1 cellular context compared by ENCODE assay signal in the genomic region with DNA sequence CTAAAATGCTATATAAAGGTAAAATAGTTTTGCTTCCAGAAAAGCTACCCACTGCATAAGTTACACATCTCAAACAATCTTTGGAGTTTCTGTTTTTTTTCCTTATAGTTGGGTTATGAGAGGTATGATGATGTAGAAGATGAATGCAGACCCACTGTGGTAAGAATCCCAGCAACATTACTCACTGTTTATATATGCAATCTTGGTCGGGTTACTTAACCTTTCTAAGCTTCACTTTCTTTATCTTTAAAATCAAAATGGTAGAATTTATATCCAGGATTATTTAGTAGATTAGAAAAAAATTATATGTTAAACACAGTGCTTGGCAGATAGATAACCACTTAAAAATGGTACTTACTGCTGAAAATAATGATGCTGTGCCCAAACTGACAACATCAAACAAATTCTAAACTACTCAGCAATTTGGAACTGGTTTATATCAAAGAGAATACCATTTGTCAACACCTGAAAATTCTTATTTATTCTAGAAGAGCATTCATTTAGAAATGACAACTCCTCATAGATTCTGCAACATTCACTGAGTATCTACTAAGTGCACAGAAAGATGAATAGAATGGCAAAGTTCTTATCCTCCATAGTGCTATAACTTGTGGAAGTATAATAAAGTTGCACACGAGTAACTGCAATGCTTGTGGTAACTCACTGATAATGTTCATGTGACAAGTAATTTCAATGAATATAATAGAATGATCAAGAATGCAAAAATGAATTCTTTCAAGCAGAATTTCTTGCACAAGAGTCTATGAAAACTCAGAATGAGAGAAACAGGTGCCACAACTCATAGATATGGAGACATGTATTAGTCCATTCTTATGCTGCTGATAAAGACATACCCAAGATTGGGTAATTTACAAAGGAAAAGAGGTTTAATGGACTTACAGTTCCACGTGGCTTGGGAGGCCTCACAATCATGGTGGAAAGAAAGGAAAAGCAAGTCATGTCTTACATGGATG.
TF ChIP-seq lines count a peak whose summit lies in the region.

No MANE protein-coding gene starts in this region.

TF ChIP-seq in GM23338, 12 proteins besides CTCF, POLR2A, EP300 and RAD21 (continued from another document):
- TF ChIP-seq, protein P1, sequence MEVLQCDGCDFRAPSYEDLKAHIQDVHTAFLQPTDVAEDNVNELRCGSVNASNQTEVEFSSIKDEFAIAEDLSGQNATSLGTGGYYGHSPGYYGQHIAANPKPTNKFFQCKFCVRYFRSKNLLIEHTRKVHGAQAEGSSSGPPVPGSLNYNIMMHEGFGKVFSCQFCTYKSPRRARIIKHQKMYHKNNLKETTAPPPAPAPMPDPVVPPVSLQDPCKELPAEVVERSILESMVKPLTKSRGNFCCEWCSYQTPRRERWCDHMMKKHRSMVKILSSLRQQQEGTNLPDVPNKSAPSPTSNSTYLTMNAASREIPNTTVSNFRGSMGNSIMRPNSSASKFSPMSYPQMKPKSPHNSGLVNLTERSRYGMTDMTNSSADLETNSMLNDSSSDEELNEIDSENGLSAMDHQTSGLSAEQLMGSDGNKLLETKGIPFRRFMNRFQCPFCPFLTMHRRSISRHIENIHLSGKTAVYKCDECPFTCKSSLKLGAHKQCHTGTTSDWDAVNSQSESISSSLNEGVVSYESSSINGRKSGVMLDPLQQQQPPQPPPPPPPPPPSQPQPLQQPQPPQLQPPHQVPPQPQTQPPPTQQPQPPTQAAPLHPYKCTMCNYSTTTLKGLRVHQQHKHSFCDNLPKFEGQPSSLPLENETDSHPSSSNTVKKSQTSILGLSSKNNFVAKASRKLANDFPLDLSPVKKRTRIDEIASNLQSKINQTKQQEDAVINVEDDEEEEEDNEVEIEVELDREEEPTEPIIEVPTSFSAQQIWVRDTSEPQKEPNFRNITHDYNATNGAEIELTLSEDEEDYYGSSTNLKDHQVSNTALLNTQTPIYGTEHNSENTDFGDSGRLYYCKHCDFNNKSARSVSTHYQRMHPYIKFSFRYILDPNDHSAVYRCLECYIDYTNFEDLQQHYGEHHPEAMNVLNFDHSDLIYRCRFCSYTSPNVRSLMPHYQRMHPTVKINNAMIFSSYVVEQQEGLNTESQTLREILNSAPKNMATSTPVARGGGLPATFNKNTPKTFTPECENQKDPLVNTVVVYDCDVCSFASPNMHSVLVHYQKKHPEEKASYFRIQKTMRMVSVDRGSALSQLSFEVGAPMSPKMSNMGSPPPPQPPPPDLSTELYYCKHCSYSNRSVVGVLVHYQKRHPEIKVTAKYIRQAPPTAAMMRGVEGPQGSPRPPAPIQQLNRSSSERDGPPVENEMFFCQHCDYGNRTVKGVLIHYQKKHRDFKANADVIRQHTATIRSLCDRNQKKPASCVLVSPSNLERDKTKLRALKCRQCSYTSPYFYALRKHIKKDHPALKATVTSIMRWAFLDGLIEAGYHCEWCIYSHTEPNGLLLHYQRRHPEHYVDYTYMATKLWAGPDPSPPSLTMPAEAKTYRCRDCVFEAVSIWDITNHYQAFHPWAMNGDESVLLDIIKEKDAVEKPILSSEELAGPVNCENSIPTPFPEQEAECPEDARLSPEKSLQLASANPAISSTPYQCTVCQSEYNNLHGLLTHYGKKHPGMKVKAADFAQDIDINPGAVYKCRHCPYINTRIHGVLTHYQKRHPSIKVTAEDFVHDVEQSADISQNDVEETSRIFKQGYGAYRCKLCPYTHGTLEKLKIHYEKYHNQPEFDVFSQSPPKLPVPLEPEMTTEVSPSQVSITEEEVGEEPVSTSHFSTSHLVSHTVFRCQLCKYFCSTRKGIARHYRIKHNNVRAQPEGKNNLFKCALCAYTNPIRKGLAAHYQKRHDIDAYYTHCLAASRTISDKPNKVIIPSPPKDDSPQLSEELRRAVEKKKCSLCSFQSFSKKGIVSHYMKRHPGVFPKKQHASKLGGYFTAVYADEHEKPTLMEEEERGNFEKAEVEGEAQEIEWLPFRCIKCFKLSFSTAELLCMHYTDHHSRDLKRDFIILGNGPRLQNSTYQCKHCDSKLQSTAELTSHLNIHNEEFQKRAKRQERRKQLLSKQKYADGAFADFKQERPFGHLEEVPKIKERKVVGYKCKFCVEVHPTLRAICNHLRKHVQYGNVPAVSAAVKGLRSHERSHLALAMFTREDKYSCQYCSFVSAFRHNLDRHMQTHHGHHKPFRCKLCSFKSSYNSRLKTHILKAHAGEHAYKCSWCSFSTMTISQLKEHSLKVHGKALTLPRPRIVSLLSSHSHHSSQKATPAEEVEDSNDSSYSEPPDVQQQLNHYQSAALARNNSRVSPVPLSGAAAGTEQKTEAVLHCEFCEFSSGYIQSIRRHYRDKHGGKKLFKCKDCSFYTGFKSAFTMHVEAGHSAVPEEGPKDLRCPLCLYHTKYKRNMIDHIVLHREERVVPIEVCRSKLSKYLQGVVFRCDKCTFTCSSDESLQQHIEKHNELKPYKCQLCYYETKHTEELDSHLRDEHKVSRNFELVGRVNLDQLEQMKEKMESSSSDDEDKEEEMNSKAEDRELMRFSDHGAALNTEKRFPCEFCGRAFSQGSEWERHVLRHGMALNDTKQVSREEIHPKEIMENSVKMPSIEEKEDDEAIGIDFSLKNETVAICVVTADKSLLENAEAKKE (CRISPR knock-in tag; IDR thresholded peaks at IDR 0.05) = no peak
- TF ChIP-seq POLR2AphosphoS5 (IDR thresholded peaks at IDR 0.05; ENCODE audit: low read depth) = no peak
- TF ChIP-seq, protein P2, sequence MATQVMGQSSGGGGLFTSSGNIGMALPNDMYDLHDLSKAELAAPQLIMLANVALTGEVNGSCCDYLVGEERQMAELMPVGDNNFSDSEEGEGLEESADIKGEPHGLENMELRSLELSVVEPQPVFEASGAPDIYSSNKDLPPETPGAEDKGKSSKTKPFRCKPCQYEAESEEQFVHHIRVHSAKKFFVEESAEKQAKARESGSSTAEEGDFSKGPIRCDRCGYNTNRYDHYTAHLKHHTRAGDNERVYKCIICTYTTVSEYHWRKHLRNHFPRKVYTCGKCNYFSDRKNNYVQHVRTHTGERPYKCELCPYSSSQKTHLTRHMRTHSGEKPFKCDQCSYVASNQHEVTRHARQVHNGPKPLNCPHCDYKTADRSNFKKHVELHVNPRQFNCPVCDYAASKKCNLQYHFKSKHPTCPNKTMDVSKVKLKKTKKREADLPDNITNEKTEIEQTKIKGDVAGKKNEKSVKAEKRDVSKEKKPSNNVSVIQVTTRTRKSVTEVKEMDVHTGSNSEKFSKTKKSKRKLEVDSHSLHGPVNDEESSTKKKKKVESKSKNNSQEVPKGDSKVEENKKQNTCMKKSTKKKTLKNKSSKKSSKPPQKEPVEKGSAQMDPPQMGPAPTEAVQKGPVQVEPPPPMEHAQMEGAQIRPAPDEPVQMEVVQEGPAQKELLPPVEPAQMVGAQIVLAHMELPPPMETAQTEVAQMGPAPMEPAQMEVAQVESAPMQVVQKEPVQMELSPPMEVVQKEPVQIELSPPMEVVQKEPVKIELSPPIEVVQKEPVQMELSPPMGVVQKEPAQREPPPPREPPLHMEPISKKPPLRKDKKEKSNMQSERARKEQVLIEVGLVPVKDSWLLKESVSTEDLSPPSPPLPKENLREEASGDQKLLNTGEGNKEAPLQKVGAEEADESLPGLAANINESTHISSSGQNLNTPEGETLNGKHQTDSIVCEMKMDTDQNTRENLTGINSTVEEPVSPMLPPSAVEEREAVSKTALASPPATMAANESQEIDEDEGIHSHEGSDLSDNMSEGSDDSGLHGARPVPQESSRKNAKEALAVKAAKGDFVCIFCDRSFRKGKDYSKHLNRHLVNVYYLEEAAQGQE (IDR thresholded peaks at IDR 0.05; ENCODE audit: unreplicated experiment) = no peak
- TF ChIP-seq ZNF114 (CRISPR knock-in tag; IDR thresholded peaks at IDR 0.05) = no peak
- TF ChIP-seq EZH2 (IDR thresholded peaks at IDR 0.05; ENCODE audit: low read depth, unreplicated experiment) = no peak
- TF ChIP-seq JUNB (IDR thresholded peaks at IDR 0.05; ENCODE audit: unreplicated experiment) = no peak
